ENCODE assay signal across 1 cellular context in the genomic region with DNA sequence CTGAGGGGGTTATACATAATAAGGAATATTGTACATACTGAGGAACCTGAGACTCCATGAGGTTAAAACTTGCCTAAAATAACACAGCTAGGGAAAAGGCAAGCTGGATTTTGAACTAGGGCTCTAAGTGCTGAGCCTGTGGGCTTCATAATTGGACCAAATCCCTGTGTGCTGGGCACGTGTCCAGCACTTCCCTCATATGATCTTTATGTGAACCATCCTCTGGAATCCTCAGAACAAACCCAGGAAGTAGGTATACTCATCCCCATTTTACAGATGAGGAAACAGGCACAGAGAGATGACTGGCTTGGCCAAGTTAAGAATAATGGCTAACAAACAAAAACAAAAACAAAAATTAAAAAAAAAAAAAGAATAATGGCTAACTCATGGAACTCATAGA.
TF ChIP-seq lines count a peak whose summit lies in the region.

No MANE protein-coding gene starts in this region.

TF ChIP-seq in GM12878, 131 proteins besides CTCF, POLR2A, EP300 and RAD21:
- TF ChIP-seq STAT3 (IDR thresholded peaks at IDR 0.05; ENCODE audit: low read depth, low read length) (no peak), ASH2L (IDR thresholded peaks at IDR 0.05; ENCODE audit: borderline replicate concordance, low read depth) (no peak), GABPA (IDR thresholded peaks at IDR 0.05; ENCODE audit: low read depth) (no peak), CHD2 (IDR thresholded peaks at IDR 0.05; ENCODE audit: borderline replicate concordance, low read depth, low read length) (no peak), ZNF687 (IDR thresholded peaks at IDR 0.05) (no peak), ZBTB4 (CRISPR knock-in tag; IDR thresholded peaks at IDR 0.05) (no peak), ZBTB40 (IDR thresholded peaks at IDR 0.05; ENCODE audit: borderline replicate concordance) (no peak), ESRRA (IDR thresholded peaks at IDR 0.05; ENCODE audit: low read length) (no peak), MTA2 (IDR thresholded peaks at IDR 0.05; ENCODE audit: low read depth) (no peak), E4F1 (IDR thresholded peaks at IDR 0.05; ENCODE audit: borderline replicate concordance, partially characterized antibody) (no peak), IKZF1 (conservative IDR thresholded peaks at IDR 0.05) (no peak), YBX1 (IDR thresholded peaks at IDR 0.05) (no peak), PML (IDR thresholded peaks at IDR 0.05; ENCODE audit: low read length) (no peak), CBX5 (IDR thresholded peaks at IDR 0.05; ENCODE audit: low read depth) (no peak), ZBED1 (IDR thresholded peaks at IDR 0.05; ENCODE audit: borderline replicate concordance) (no peak), BCL3 (IDR thresholded peaks at IDR 0.05; ENCODE audit: borderline replicate concordance, insufficient read depth, low read depth, low read length, poor library complexity, severe bottlenecking) (no peak), CBX3 (IDR thresholded peaks at IDR 0.05; ENCODE audit: borderline replicate concordance, low read depth) (no peak)
- TF ChIP-seq, protein P1, sequence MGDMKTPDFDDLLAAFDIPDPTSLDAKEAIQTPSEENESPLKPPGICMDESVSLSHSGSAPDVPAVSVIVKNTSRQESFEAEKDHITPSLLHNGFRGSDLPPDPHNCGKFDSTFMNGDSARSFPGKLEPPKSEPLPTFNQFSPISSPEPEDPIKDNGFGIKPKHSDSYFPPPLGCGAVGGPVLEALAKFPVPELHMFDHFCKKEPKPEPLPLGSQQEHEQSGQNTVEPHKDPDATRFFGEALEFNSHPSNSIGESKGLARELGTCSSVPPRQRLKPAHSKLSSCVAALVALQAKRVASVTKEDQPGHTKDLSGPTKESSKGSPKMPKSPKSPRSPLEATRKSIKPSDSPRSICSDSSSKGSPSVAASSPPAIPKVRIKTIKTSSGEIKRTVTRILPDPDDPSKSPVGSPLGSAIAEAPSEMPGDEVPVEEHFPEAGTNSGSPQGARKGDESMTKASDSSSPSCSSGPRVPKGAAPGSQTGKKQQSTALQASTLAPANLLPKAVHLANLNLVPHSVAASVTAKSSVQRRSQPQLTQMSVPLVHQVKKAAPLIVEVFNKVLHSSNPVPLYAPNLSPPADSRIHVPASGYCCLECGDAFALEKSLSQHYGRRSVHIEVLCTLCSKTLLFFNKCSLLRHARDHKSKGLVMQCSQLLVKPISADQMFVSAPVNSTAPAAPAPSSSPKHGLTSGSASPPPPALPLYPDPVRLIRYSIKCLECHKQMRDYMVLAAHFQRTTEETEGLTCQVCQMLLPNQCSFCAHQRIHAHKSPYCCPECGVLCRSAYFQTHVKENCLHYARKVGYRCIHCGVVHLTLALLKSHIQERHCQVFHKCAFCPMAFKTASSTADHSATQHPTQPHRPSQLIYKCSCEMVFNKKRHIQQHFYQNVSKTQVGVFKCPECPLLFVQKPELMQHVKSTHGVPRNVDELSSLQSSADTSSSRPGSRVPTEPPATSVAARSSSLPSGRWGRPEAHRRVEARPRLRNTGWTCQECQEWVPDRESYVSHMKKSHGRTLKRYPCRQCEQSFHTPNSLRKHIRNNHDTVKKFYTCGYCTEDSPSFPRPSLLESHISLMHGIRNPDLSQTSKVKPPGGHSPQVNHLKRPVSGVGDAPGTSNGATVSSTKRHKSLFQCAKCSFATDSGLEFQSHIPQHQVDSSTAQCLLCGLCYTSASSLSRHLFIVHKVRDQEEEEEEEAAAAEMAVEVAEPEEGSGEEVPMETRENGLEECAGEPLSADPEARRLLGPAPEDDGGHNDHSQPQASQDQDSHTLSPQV (IDR thresholded peaks at IDR 0.05), result no peak
- TF ChIP-seq, protein P2, sequence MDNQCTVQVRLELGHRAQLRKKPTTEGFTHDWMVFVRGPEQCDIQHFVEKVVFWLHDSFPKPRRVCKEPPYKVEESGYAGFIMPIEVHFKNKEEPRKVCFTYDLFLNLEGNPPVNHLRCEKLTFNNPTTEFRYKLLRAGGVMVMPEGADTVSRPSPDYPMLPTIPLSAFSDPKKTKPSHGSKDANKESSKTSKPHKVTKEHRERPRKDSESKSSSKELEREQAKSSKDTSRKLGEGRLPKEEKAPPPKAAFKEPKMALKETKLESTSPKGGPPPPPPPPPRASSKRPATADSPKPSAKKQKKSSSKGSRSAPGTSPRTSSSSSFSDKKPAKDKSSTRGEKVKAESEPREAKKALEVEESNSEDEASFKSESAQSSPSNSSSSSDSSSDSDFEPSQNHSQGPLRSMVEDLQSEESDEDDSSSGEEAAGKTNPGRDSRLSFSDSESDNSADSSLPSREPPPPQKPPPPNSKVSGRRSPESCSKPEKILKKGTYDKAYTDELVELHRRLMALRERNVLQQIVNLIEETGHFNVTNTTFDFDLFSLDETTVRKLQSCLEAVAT (IDR thresholded peaks at IDR 0.05), result no peak
